20 cellular contexts compared by ENCODE assay signal in the genomic region with DNA sequence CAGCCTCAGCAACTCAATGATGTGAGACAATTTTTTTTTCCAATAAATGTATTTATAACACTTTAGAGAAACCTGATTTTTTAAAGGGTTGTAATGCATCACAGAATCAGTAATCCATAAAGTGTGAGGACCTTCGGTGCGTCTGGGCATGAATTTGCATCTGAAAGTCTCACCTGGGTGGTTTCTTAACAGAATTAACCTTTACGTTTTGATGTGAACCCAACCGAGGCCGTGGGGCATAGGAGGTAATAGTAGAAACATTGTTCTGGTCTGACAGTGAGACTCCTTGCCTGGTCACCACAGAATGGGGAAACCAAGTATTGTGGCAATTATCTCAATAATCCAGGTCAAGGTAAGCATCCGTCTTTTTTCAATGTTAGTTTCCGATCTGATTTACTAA.
DNase-seq lines count a peak whose midpoint lies in the region; ATAC-seq, FAIRE-seq and TF ChIP-seq lines count a peak whose summit lies in the region.
"Had no signal": no experiment of that assay in that cellular context is flagged by ENCODE, and none has a peak within 500 bp of the region (broad histone marks: within the 10 kb centered on the region; RNA-seq: fewer than 3 reads in every experiment).

No MANE protein-coding gene starts in this region.

- SMC1A ChIA-PET in GM12878 (lab: Charles Lee; ENCODE audit: uncharacterized antibody, unreplicated experiment) = interaction anchor here (1.0 to 4.7 kb wide), 9 partner anchors 8 to 113 kb away, joined by 3 to 32 read pairs (median 5); no protein-coding TSS in a partner anchor

- FAIRE-seq in GM12878 (lab: Jason Lieb, UNC) = no peak

- H2AFZ ChIP-seq in GM12878 (ENCODE audit: control insufficient read depth, low read depth, low read length) = no peak overlapping the region

- no peak overlapping the region for H3K4me3 ChIP-seq in GM12878
- H3K4me3 ChIP-seq: body of pancreas, skin epidermis had no signal

- no peaks in the 10 kb centered on the region for H4K20me1 ChIP-seq in GM12878 (ENCODE audit: control insufficient read depth, insufficient read depth)

- intact Hi-C loops in GM12878 (cut with micrococcal nuclease; ENCODE audit: unreplicated experiment) = no loop called here

- peaks cover 97% of the 10 kb centered on the region for H3K36me3 Mint-ChIP-seq in activated T-cell treated with anti-CD3 and anti-CD28 coated beads, Interleukin-2, amount 50 U/mL, for 24 hours (ENCODE audit: low read depth)
- H3K36me3 Mint-ChIP-seq in type B pancreatic cell = peaks cover 4% of the 10 kb centered on the region
- peaks cover 0 to 5% of the 10 kb centered on the region in 2 donors for H3K36me3 Mint-ChIP-seq in stimulated activated naive B cell treated with anti-CD40 and anti-IgM and Interleukin-4, amounts not matched to agents 10 μg/mL and 1 μg/mL and 100 μg/mL, for 72 hours

- no peak overlapping the region for H3K9ac ChIP-seq in GM12878 (ENCODE audit: control insufficient read depth, insufficient read depth, low read length)

- no peak for TF ChIP-seq CTCF in GM12878 (IDR thresholded peaks at IDR 0.05 in 2 of 3, conservative IDR thresholded peaks at IDR 0.05 in 1 of 3; ENCODE audit: control insufficient read depth in 2 of 3, extremely low read depth in 1 of 3, insufficient read depth in 1 of 3, low read depth in 3 of 3, low read length in 3 of 3)
- no peak for TF ChIP-seq CTCF in type B pancreatic cell (conservative IDR thresholded peaks at IDR 0.05)

- POLR2A ChIA-PET in GM12878 (lab: Charles Lee) = no interaction called here

- peaks cover 5% of the 10 kb centered on the region for H3K9me3 Mint-ChIP-seq in activated T-cell treated with anti-CD3 and anti-CD28 coated beads, Interleukin-2, amount 50 U/mL, for 24 hours
- peaks cover 13 to 22% of the 10 kb centered on the region in 2 donors for H3K9me3 Mint-ChIP-seq in stimulated activated naive CD8-positive, alpha-beta T cell treated with anti-CD3 and anti-CD28 coated beads, Interleukin-15, amount 100 ng/mL, for 72 hours
- H3K9me3 Mint-ChIP-seq in type B pancreatic cell = no peaks in the 10 kb centered on the region
- H3K9me3 Mint-ChIP-seq in stimulated activated naive B cell treated with anti-CD40 and anti-IgM and Interleukin-4, amounts not matched to agents 10 μg/mL and 1 μg/mL and 100 μg/mL, for 72 hours = peaks cover 5 to 11% of the 10 kb centered on the region in 2 donors

- in situ Hi-C loops in GM12878 (cut with MboI) = no loop called here

- WGBS in GM12878 (ENCODE audit: insufficient coverage, insufficient replicate concordance, low lambda C conversion rate, missing lambda C conversion rate) = 11% methylated on average over 7 of the region's 7 CpGs

- H3K4me1 ChIP-seq in GM12878 (ENCODE audit: control insufficient read depth, insufficient read depth, low read length) = no peaks in the 10 kb centered on the region
- H3K4me1 ChIP-seq: BE2C, body of pancreas had no signal

- BruUV-seq in GM12878 (replicated peaks; lab: Mats Ljungman, UMichigan) = no TSS peak

- peak in 1 of 2 experiments; percentile 22; a peak in 1 of 4 replicates for TF ChIP-seq EP300 in GM12878 (IDR thresholded peaks at IDR 0.05; ENCODE audit: borderline replicate concordance in 1 of 2, control insufficient read depth in 1 of 2, low read depth in 2 of 2, low read length in 2 of 2)

- H3K36me3 ChIP-seq in GM12878 (ENCODE audit: control insufficient read depth in 2 of 2, insufficient read depth in 2 of 2, low read length in 1 of 2) = no peaks in the 10 kb centered on the region
- H3K36me3 ChIP-seq: BE2C had no signal

- CTCF ChIA-PET in GM12878 (lab: Yijun Ruan, JAX) = interaction anchor here (0.8 to 4.4 kb wide), 7 partner anchors 8 to 202 kb away, joined by 3 to 17 read pairs (median 3); no protein-coding TSS in a partner anchor

- ATAC-seq in GM12878 = peak; percentile 83
- ATAC-seq in stimulated activated naive CD8-positive, alpha-beta T cell treated with anti-CD3 and anti-CD28 coated beads, Interleukin-15, amount 100 ng/mL, for 72 hours = no peak
- no peak for ATAC-seq in stimulated activated naive B cell treated with anti-CD40 and anti-IgM and Interleukin-4, amounts not matched to agents 10 μg/mL and 1 μg/mL and 100 μg/mL, for 72 hours (replicated peaks)
- ATAC-seq: body of pancreas, left cardiac atrium had no signal

- no peaks in the 10 kb centered on the region for H3K79me2 ChIP-seq in GM12878 (ENCODE audit: control insufficient read depth, insufficient read depth, low read length)

- H3K27ac ChIP-seq in GM12878 (ENCODE audit: control insufficient read depth, insufficient read depth) = no peak overlapping the region
- H3K27ac ChIP-seq: body of pancreas, epithelial cell of prostate, skin epidermis, VCaP had no signal

- DNase-seq in activated T-cell treated with anti-CD3 and anti-CD28 coated beads, Interleukin-2, amount 50 U/mL, for 24 hours = no peak
- no peak for DNase-seq in activated T-cell treated with anti-CD3 and anti-CD28 coated beads, Interleukin-2, amount 50 U/mL, for 1 hour
- DNase-seq in NCI-H526 treated with DMSO at 0.1 percent for 48 hours (lab: John Stamatoyannopoulos, UW) = peak; percentile 42
- no peak for DNase-seq in GM12878 (ENCODE audit: low read depth, low spot score)
- DNase-seq in stimulated activated naive CD8-positive, alpha-beta T cell treated with anti-CD3 and anti-CD28 coated beads, Interleukin-15, amount 100 ng/mL, for 72 hours = no peak
- DNase-seq in type B pancreatic cell (ENCODE audit: extremely low spot score, unreplicated experiment) = no peak
- DNase-seq in mesenteric fat pad (ENCODE audit: low spot score) = no peak
- DNase-seq in stimulated activated naive B cell treated with anti-CD40 and anti-IgM and Interleukin-4, amounts not matched to agents 10 μg/mL and 1 μg/mL and 100 μg/mL, for 72 hours = no peak
- DNase-seq: activated effector memory CD4-positive, alpha-beta T cell treated with Interleukin-2 at 50 U/mL for 16 hours; BE2C; body of pancreas; GDM1; H9; left cardiac atrium; NCI-H187; occipital lobe had no signal

- H3K4me2 ChIP-seq in GM12878 (ENCODE audit: control insufficient read depth, insufficient read depth) = no peak overlapping the region

- no peak overlapping the region for H3K4me3 Mint-ChIP-seq in activated T-cell treated with anti-CD3 and anti-CD28 coated beads, Interleukin-2, amount 50 U/mL, for 24 hours
- H3K4me3 Mint-ChIP-seq in stimulated activated naive CD8-positive, alpha-beta T cell treated with anti-CD3 and anti-CD28 coated beads, Interleukin-15, amount 100 ng/mL, for 72 hours = peak overlapping the region; percentile 47 to 48
- H3K4me3 Mint-ChIP-seq in type B pancreatic cell = no peak overlapping the region
- H3K4me3 Mint-ChIP-seq in stimulated activated naive B cell treated with anti-CD40 and anti-IgM and Interleukin-4, amounts not matched to agents 10 μg/mL and 1 μg/mL and 100 μg/mL, for 72 hours = no peak overlapping the region
- H3K4me3 Mint-ChIP-seq: H9, memory B cell had no signal

- H3K4me1 Mint-ChIP-seq in activated T-cell treated with anti-CD3 and anti-CD28 coated beads, Interleukin-2, amount 50 U/mL, for 24 hours (ENCODE audit: low read depth) = peaks cover 38% of the 10 kb centered on the region
- peaks cover 50% of the 10 kb centered on the region for H3K4me1 Mint-ChIP-seq in stimulated activated naive CD8-positive, alpha-beta T cell treated with anti-CD3 and anti-CD28 coated beads, Interleukin-15, amount 100 ng/mL, for 72 hours
- no peaks in the 10 kb centered on the region for H3K4me1 Mint-ChIP-seq in type B pancreatic cell (ENCODE audit: unreplicated experiment)
- no peaks in the 10 kb centered on the region for H3K4me1 Mint-ChIP-seq in stimulated activated naive B cell treated with anti-CD40 and anti-IgM and Interleukin-4, amounts not matched to agents 10 μg/mL and 1 μg/mL and 100 μg/mL, for 72 hours
- H3K4me1 Mint-ChIP-seq: memory B cell had no signal

- TF ChIP-seq RAD21 in GM12878 (IDR thresholded peaks at IDR 0.05; ENCODE audit: insufficient read depth, low read depth, low read length) = no peak

- no peak for TF ChIP-seq POLR2A in GM12878 (IDR thresholded peaks at IDR 0.05; ENCODE audit: low read depth, low read length)

- H3K27ac Mint-ChIP-seq in activated T-cell treated with anti-CD3 and anti-CD28 coated beads, Interleukin-2, amount 50 U/mL, for 24 hours = peak overlapping the region; percentile 73
- no peak overlapping the region for H3K27ac Mint-ChIP-seq in stimulated activated naive CD8-positive, alpha-beta T cell treated with anti-CD3 and anti-CD28 coated beads, Interleukin-15, amount 100 ng/mL, for 72 hours
- H3K27ac Mint-ChIP-seq in type B pancreatic cell = no peak overlapping the region
- no peak overlapping the region for H3K27ac Mint-ChIP-seq in stimulated activated naive B cell treated with anti-CD40 and anti-IgM and Interleukin-4, amounts not matched to agents 10 μg/mL and 1 μg/mL and 100 μg/mL, for 72 hours
- H3K27ac Mint-ChIP-seq: memory B cell had no signal

- H3K27me3 ChIP-seq in GM12878 (replicated peaks in 1 of 2; ENCODE audit: control insufficient read depth in 2 of 2, insufficient read depth in 2 of 2, low read length in 1 of 2) = no peaks in the 10 kb centered on the region
- H3K27me3 ChIP-seq: BE2C, body of pancreas had no signal

- H3K27me3 Mint-ChIP-seq in activated T-cell treated with anti-CD3 and anti-CD28 coated beads, Interleukin-2, amount 50 U/mL, for 24 hours = no peaks in the 10 kb centered on the region
- H3K27me3 Mint-ChIP-seq in stimulated activated naive CD8-positive, alpha-beta T cell treated with anti-CD3 and anti-CD28 coated beads, Interleukin-15, amount 100 ng/mL, for 72 hours = no peaks in the 10 kb centered on the region
- H3K27me3 Mint-ChIP-seq in type B pancreatic cell = peaks cover 22% of the 10 kb centered on the region
- H3K27me3 Mint-ChIP-seq in stimulated activated naive B cell treated with anti-CD40 and anti-IgM and Interleukin-4, amounts not matched to agents 10 μg/mL and 1 μg/mL and 100 μg/mL, for 72 hours = peaks cover 0 to 27% of the 10 kb centered on the region in 2 donors

- H3K9me3 ChIP-seq in GM12878 (replicated peaks; ENCODE audit: control insufficient read depth, insufficient read depth, low read length) = no peaks in the 10 kb centered on the region; the same call in 2 of the 3 replicates
- H3K9me3 ChIP-seq: BE2C, body of pancreas had no signal

- RAD21 ChIA-PET in GM12878 (lab: Charles Lee; ENCODE audit: unreplicated experiment) = interaction anchor here (1.0 to 1.7 kb wide), 5 partner anchors 50 to 202 kb away, joined by 3 to 5 read pairs (median 3); no protein-coding TSS in a partner anchor

TF ChIP-seq in GM12878, 131 proteins besides CTCF, POLR2A, EP300 and RAD21 (continues in another document):
- TF ChIP-seq MTA2 (IDR thresholded peaks at IDR 0.05; ENCODE audit: low read depth) (peak; percentile 70; the same call in 1 of the 2 replicates), NR2F1 (conservative IDR thresholded peaks at IDR 0.05) (peak; percentile 61), IKZF2 (IDR thresholded peaks at IDR 0.05) (peak in 1 of 2 experiments; percentile 9; a peak in 1 of 4 replicates), POU2F2 (IDR thresholded peaks at IDR 0.05; ENCODE audit: borderline replicate concordance, low read depth, low read length) (no peak; the same call in 2 of the 3 replicates), IKZF1 (conservative IDR thresholded peaks at IDR 0.05) (peak; percentile 21; the same call in 1 of the 2 replicates)

Comparison
In these comparisons a context has a peak if more than half of its experiments do, and no peak if none do; other contexts are left out.
1. H3K4me3 Mint-ChIP-seq: peak in stimulated activated naive CD8-positive, alpha-beta T cell treated with anti-CD3 and anti-CD28 coated beads, Interleukin-15, amount 100 ng/mL, for 72 hours (2 of 2); none in activated T-cell treated with anti-CD3 and anti-CD28 coated beads, Interleukin-2, amount 50 U/mL, for 24 hours (single experiment), type B pancreatic cell (single experiment) and stimulated activated naive B cell treated with anti-CD40 and anti-IgM and Interleukin-4, amounts not matched to agents 10 μg/mL and 1 μg/mL and 100 μg/mL, for 72 hours (0 of 2).